ENCODE assay signal across 8 cellular contexts in genomic region chr5:43039115-43039467, GRCh38. TPM values are rescaled to one million over a fixed set of nuclear protein-coding genes. Genes with fewer than 3 reads are reported as not detected.
DNase-seq lines count a peak whose midpoint lies in the region; ATAC-seq and TF ChIP-seq lines count a peak whose summit lies in the region.

No MANE protein-coding gene starts in this region.

- ATAC-seq in GM21515 (IDR thresholded peaks at IDR 0.05; ENCODE audit: unreplicated experiment) = no peak

- DNase-seq in GM12864 (ENCODE audit: low read depth) (no peak), SJSA1 (ENCODE audit: low read depth in 1 of 2, low spot score in 2 of 2) (no peak), fibroblast of mammary gland (ENCODE audit: low read depth) (no peak), sigmoid colon (no peak), NCI-H1092 (lab: John Stamatoyannopoulos, UW) (no peak), NOMO-1 treated with DMSO at 0.1 percent for 48 hours (lab: John Stamatoyannopoulos, UW; ENCODE audit: unreplicated experiment) (no peak)
- DNase-seq in activated CD4-positive, alpha-beta T cell treated with anti-CD3 and anti-CD28 coated beads, Interleukin-2, amount 50 U/mL, for 4 hours = no peak

- intact Hi-C loops in sigmoid colon (cut with DNase I) = no loop called here

- no peaks in the 10 kb centered on the region for H3K9me3 ChIP-seq in SJSA1 (replicated peaks)
- H3K9me3 ChIP-seq in sigmoid colon = no peaks in the 10 kb centered on the region

- H3K36me3 ChIP-seq in SJSA1 (0 out of 2 replicates have a peak, but pooled peaks cover 4% of the 10 kb centered on the region), sigmoid colon (no peaks in the 10 kb centered on the region)

- peak overlapping the region; percentile 60 for H3K4me3 ChIP-seq in GM12864 (ENCODE audit: low read depth, low read length)
- peak overlapping the region; percentile 61 for H3K4me3 ChIP-seq in SJSA1
- peak overlapping the region; percentile 57 for H3K4me3 ChIP-seq in fibroblast of mammary gland (ENCODE audit: control insufficient read depth, low read depth, low read length)
- H3K4me3 ChIP-seq in sigmoid colon = peak overlapping the region in 3 of 4 donors; percentile 60 to 64 (median 64)

- H3K4me1 ChIP-seq in SJSA1 (replicated peaks) (peaks cover 12% of the 10 kb centered on the region), sigmoid colon (peaks cover 0 to 41% (median 32%) of the 10 kb centered on the region in 4 donors)

- TF ChIP-seq EP300 in sigmoid colon (IDR thresholded peaks at IDR 0.05) = no peak

- no peaks in the 10 kb centered on the region for H3K27me3 ChIP-seq in SJSA1 (replicated peaks)
- peaks cover 22 to 94% (median 64%) of the 10 kb centered on the region in 3 donors for H3K27me3 ChIP-seq in sigmoid colon

- 29 to 42% methylated on average over 6 of the region's 6 CpGs for WGBS in sigmoid colon, 2 donors

- H3K27ac ChIP-seq in SJSA1 (peak overlapping the region; percentile 92), sigmoid colon (peak overlapping the region; percentile 89 to 92 (median 89))

- TF ChIP-seq CTCF in GM12864 (IDR thresholded peaks at IDR 0.05; ENCODE audit: low read depth, low read length, missing control alignments) (no peak), fibroblast of mammary gland (conservative IDR thresholded peaks at IDR 0.05; ENCODE audit: control insufficient read depth, insufficient read depth, low read depth, low read length) (no peak), sigmoid colon (IDR thresholded peaks at IDR 0.05) (no peak)

- no peak for TF ChIP-seq POLR2A in sigmoid colon (IDR thresholded peaks at IDR 0.05)

RNA-seq across cellular contexts. Expression of gene ANXA2R, which starts 1.0 kb away (rescaled TPM):
- total RNA-seq in SJSA1 (2014; rRNA removed; shearing (Covaris generic)) = 1.4 and 2.5 TPM in 2 replicates
- total RNA-seq in sigmoid colon = 1 to 10 TPM; 1.8 to 4.4 (median 3.7) TPM
- 10 to 100 TPM in 1 of 3 donors, 1 to 10 TPM in 1, under 1 TPM in 1; 0.69 to 12.4 (median 1.8) TPM for polyA plus RNA-seq in sigmoid colon
